ENCODE assay signal across 8 cellular contexts in the genomic region with DNA sequence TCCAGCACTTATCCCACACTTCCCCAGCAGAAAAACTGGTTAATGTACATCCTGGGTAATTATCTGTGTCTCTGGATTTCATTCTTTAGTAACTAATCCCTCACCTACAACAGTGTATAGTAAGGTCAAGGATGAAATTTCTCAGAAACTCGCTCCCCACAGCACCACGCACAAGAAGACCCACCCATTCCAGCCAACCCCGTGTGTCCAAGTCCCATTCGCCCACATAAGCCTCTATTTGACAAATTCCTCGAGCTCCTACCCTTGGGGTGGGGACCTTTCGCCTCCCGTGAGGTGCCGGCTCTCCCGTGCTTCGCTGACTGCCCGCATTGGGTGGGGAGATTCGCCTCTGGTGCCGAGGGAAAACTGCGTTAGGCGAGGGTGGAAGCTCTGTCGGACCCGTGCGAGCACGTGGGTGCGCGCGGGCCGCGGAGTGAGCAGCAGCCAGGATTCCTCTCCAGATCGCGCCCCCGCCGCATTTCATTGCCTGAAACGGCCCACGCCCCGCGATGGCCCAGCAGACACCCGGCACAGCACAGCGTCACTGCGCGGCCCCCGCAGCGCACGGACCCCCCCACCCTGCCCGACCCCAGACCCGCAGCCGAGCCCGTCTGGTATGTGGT. TPM values are rescaled to one million over a fixed set of nuclear protein-coding genes. Genes with fewer than 3 reads are reported as not detected.
A peak's percentile ranks its signal among the peaks of the same experiment; 100 is the strongest.
DNase-seq lines count a peak whose midpoint lies in the region; ATAC-seq, FAIRE-seq and TF ChIP-seq lines count a peak whose summit lies in the region.

No MANE protein-coding gene starts in this region.

- DNase-seq in AG09309 (ENCODE audit: low read depth) (no peak), HTR-8/SVneo (ENCODE audit: insufficient read length, low spot score) (no peak), stomach (peak; percentile 37), posterior vena cava (ENCODE audit: low spot score) (no peak)
- DNase-seq in activated CD4-positive, alpha-beta T cell treated with anti-CD3 and anti-CD28 coated beads, Interleukin-2, amount 10 ng/mL, durations not matched to agents 24 days and 14 days = peak; percentile 77
- peak; percentile 0 to 14 (median 12) for DNase-seq in effector memory CD8-positive, alpha-beta T cell

- FAIRE-seq in HTR-8/SVneo (lab: Jason Lieb, UNC) = peak; percentile 85

- TF ChIP-seq POLR2A in stomach (IDR thresholded peaks at IDR 0.05) = no peak

- peak overlapping the region; percentile 91 for H3K4me3 Mint-ChIP-seq in activated CD4-positive, alpha-beta T cell treated with anti-CD3 and anti-CD28 coated beads, Interleukin-2, amount 10 ng/mL, durations not matched to agents 24 days and 14 days
- H3K4me3 Mint-ChIP-seq in effector memory CD8-positive, alpha-beta T cell = peak overlapping the region; percentile 95 to 99

- peak overlapping the region; percentile 72 for H3K27ac Mint-ChIP-seq in activated CD4-positive, alpha-beta T cell treated with anti-CD3 and anti-CD28 coated beads, Interleukin-2, amount 10 ng/mL, durations not matched to agents 24 days and 14 days
- H3K27ac Mint-ChIP-seq in effector memory CD8-positive, alpha-beta T cell = peak overlapping the region; percentile 89 to 97

- no peak for TF ChIP-seq EP300 in stomach (IDR thresholded peaks at IDR 0.05)

- H3K36me3 Mint-ChIP-seq in activated CD4-positive, alpha-beta T cell treated with anti-CD3 and anti-CD28 coated beads, Interleukin-2, amount 10 ng/mL, durations not matched to agents 24 days and 14 days (ENCODE audit: low read depth) = no peaks in the 10 kb centered on the region
- H3K36me3 Mint-ChIP-seq in effector memory CD8-positive, alpha-beta T cell (ENCODE audit: insufficient read depth) = no peaks in the 10 kb centered on the region

- intact Hi-C loops in activated CD4-positive, alpha-beta T cell treated with anti-CD3 and anti-CD28 coated beads, Interleukin-2, amount 10 ng/mL, durations not matched to agents 24 days and 14 days (cut with micrococcal nuclease) = loop anchor here (1.0 to 2.0 kb wide), 4 partner anchors 72 to 367 kb away; a partner anchor contains a TSS
- intact Hi-C loops in stomach (cut with DNase I; ENCODE audit: low total_unique reads) (no loop called here), posterior vena cava (cut with DNase I) (no loop called here)

- H3K9me3 ChIP-seq in muscle layer of duodenum (ENCODE audit: control insufficient read depth in 1 of 2, low read length in 2 of 2) (no peaks in the 10 kb centered on the region), stomach (no peaks in the 10 kb centered on the region)

- H3K36me3 ChIP-seq in muscle layer of duodenum (ENCODE audit: control insufficient read depth in 1 of 2, insufficient read depth in 2 of 2, low read length in 2 of 2) (no peaks in the 10 kb centered on the region), stomach (no peaks in the 10 kb centered on the region)

- H3K27ac ChIP-seq in muscle layer of duodenum (ENCODE audit: low read length) = no peak overlapping the region
- H3K27ac ChIP-seq in stomach = peak overlapping the region; percentile 85 to 95 (median 89)

- no peaks in the 10 kb centered on the region for H3K27me3 ChIP-seq in muscle layer of duodenum (ENCODE audit: low read depth, low read length)
- H3K27me3 ChIP-seq in stomach = peaks cover 0 to 7% (median 0%) of the 10 kb centered on the region in 3 donors

- peaks cover 16% of the 10 kb centered on the region for H3K4me1 Mint-ChIP-seq in activated CD4-positive, alpha-beta T cell treated with anti-CD3 and anti-CD28 coated beads, Interleukin-2, amount 10 ng/mL, durations not matched to agents 24 days and 14 days
- peaks cover 10 to 15% of the 10 kb centered on the region in 2 donors for H3K4me1 Mint-ChIP-seq in effector memory CD8-positive, alpha-beta T cell (ENCODE audit: low read depth in 2 of 2)

- H3K4me1 ChIP-seq in muscle layer of duodenum (ENCODE audit: control insufficient read depth in 1 of 2, insufficient read depth in 2 of 2, low read length in 2 of 2) (peaks cover 0 to 5% of the 10 kb centered on the region in 2 donors), stomach (peaks cover 7 to 25% (median 21%) of the 10 kb centered on the region in 4 donors)

- WGBS in stomach, 5 donors = 1 to 2% (median 1%) methylated on average over 35 to 43 of the region's 43 CpGs

- peak overlapping the region; percentile 50 for H3K4me3 ChIP-seq in AG09309 (ENCODE audit: control insufficient read depth, low read depth, low read length)
- peak overlapping the region; percentile 93 for H3K4me3 ChIP-seq in muscle layer of duodenum (ENCODE audit: low read depth in 1 of 2, low read length in 2 of 2)
- H3K4me3 ChIP-seq in stomach = peak overlapping the region; percentile 64 to 72 (median 68)

- ATAC-seq in GM19395 (IDR thresholded peaks at IDR 0.05; ENCODE audit: unreplicated experiment) = peak; percentile 29
- peak; percentile 32 for ATAC-seq in effector memory CD8-positive, alpha-beta T cell (replicated peaks)

- TF ChIP-seq CTCF in AG09309 (IDR thresholded peaks at IDR 0.05; ENCODE audit: control insufficient read depth, insufficient read depth, low read depth, low read length, missing control alignments) (no peak), stomach (IDR thresholded peaks at IDR 0.05) (no peak)

- H3K9me3 Mint-ChIP-seq in activated CD4-positive, alpha-beta T cell treated with anti-CD3 and anti-CD28 coated beads, Interleukin-2, amount 10 ng/mL, durations not matched to agents 24 days and 14 days = no peaks in the 10 kb centered on the region
- no peaks in the 10 kb centered on the region for H3K9me3 Mint-ChIP-seq in effector memory CD8-positive, alpha-beta T cell

- peaks cover 51% of the 10 kb centered on the region for H3K27me3 Mint-ChIP-seq in activated CD4-positive, alpha-beta T cell treated with anti-CD3 and anti-CD28 coated beads, Interleukin-2, amount 10 ng/mL, durations not matched to agents 24 days and 14 days
- H3K27me3 Mint-ChIP-seq in effector memory CD8-positive, alpha-beta T cell = peaks cover 18 to 20% of the 10 kb centered on the region in 2 donors

RNA-seq across cellular contexts. Expression of a gene that starts 0.9 kb away (rescaled TPM):
- total RNA-seq in activated CD4-positive, alpha-beta T cell treated with anti-CD3 and anti-CD28 coated beads, Interleukin-2, amount 10 ng/mL, durations not matched to agents 24 days and 14 days = 0.90 and 0.91 TPM in 2 replicates
- total RNA-seq in stomach (10 to 100 TPM; 11.6 to 23.7 (median 14.0) TPM), posterior vena cava (1 to 10 TPM in 1 of 2 donors, under 1 TPM in 1; 0.95 to 1.3 TPM)
- 1 to 10 TPM in 1 of 3 donors, under 1 TPM in 2; 0.75 to 2.8 (median 0.92) TPM for polyA plus RNA-seq in stomach

Comparison
In these comparisons a context has a peak if more than half of its experiments do, and no peak if none do; other contexts are left out.
1. DNase-seq: peak in activated CD4-positive, alpha-beta T cell treated with anti-CD3 and anti-CD28 coated beads, Interleukin-2, amount 10 ng/mL, durations not matched to agents 24 days and 14 days (single experiment), effector memory CD8-positive, alpha-beta T cell (3 of 3) and stomach (single experiment); none in AG09309 (single experiment), HTR-8/SVneo (single experiment) and posterior vena cava (single experiment).
2. Peak in every context shown above with its lines, with median percentiles within 50 percentile points of each other: H3K4me3 ChIP-seq.